ENCODE assay signal across 8 cellular contexts in the genomic region with DNA sequence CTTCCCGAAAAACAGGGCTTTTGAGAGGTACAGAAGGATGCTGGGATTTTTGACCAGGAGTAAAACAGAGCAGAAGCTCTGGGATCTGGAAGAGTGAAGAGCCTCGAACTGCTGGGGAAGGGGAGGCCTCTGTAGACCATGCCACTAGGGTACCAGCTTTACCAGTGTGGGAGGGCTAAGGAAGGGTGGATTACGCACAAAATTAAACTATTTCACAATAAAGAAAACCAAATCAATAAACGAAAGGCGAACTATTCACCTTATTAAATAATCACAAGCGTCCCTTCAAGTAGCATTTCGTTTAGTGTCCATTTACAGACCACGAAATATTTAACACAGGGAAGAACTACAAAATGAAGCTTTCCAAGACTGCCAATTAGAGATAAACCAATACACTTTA. TPM values are rescaled to one million over a fixed set of nuclear protein-coding genes. Genes with fewer than 3 reads are reported as not detected.
A peak's percentile ranks its signal among the peaks of the same experiment; 100 is the strongest.
DNase-seq lines count a peak whose midpoint lies in the region; ATAC-seq, FAIRE-seq and TF ChIP-seq lines count a peak whose summit lies in the region.

No MANE protein-coding gene starts in this region.

- peaks cover 0 to 6% of the 10 kb centered on the region in 2 experiments for H3K36me3 ChIP-seq in keratinocyte (ENCODE audit: control insufficient read depth in 2 of 2, extremely low read depth in 1 of 2, insufficient read depth in 2 of 2, low read length in 2 of 2)

- peak overlapping the region; percentile 92 for H3K4me2 ChIP-seq in keratinocyte (ENCODE audit: control insufficient read depth, extremely low read depth, insufficient read depth, low read depth, low read length)

- H3K27ac Mint-ChIP-seq in T-helper 1 cell treated with Interleukin-12 subunit alpha and Interleukin-12 subunit beta and Interleukin-4 antibody, amounts not matched to agents 30 μg/mL and 1 μg/mL, for 36 hours, result peak overlapping the region; percentile 96
- peak overlapping the region; percentile 95 for H3K27ac Mint-ChIP-seq in activated naive CD8-positive, alpha-beta T cell treated with anti-CD3 and anti-CD28 coated beads for 36 hours

- peaks cover 10% of the 10 kb centered on the region for H3K79me2 ChIP-seq in keratinocyte (ENCODE audit: control insufficient read depth, insufficient read depth, low read length)

- H4K20me1 ChIP-seq in keratinocyte (ENCODE audit: control insufficient read depth, extremely low read depth, insufficient read depth, low read length), result no peaks in the 10 kb centered on the region

- no peaks in the 10 kb centered on the region for H3K27me3 Mint-ChIP-seq in T-helper 1 cell treated with Interleukin-12 subunit alpha and Interleukin-12 subunit beta and Interleukin-4 antibody, amounts not matched to agents 30 μg/mL and 1 μg/mL, for 36 hours (ENCODE audit: low read depth)
- H3K27me3 Mint-ChIP-seq in activated naive CD8-positive, alpha-beta T cell treated with anti-CD3 and anti-CD28 coated beads for 36 hours, result no peaks in the 10 kb centered on the region

- H3K36me3 Mint-ChIP-seq in T-helper 1 cell treated with Interleukin-12 subunit alpha and Interleukin-12 subunit beta and Interleukin-4 antibody, amounts not matched to agents 30 μg/mL and 1 μg/mL, for 36 hours (ENCODE audit: low read depth), result peaks cover 8% of the 10 kb centered on the region
- peaks cover 3% of the 10 kb centered on the region for H3K36me3 Mint-ChIP-seq in activated naive CD8-positive, alpha-beta T cell treated with anti-CD3 and anti-CD28 coated beads for 36 hours

- no peaks in the 10 kb centered on the region for H3K9me3 Mint-ChIP-seq in T-helper 1 cell treated with Interleukin-12 subunit alpha and Interleukin-12 subunit beta and Interleukin-4 antibody, amounts not matched to agents 30 μg/mL and 1 μg/mL, for 36 hours
- no peaks in the 10 kb centered on the region for H3K9me3 Mint-ChIP-seq in activated naive CD8-positive, alpha-beta T cell treated with anti-CD3 and anti-CD28 coated beads for 36 hours

- no peak for FAIRE-seq in keratinocyte (lab: Jason Lieb, UNC)

- peak overlapping the region; percentile 95 for H3K9ac ChIP-seq in keratinocyte (ENCODE audit: control insufficient read depth, extremely low read depth, insufficient read depth, low read length)

- DNase-seq in T-helper 1 cell, result no peak
- DNase-seq in activated naive CD8-positive, alpha-beta T cell treated with anti-CD3 and anti-CD28 coated beads for 36 hours, result no peak
- DNase-seq in keratinocyte (ENCODE audit: low read depth, low spot score), result no peak
- no peak for DNase-seq in substantia nigra (lab: John Stamatoyannopoulos, UW)
- DNase-seq in GM19240 (ENCODE audit: insufficient read length, low spot score), result no peak

- no peak for TF ChIP-seq CTCF in keratinocyte (optimal IDR thresholded peaks at IDR 0.05 in 1 of 3, IDR thresholded peaks at IDR 0.05 in 1 of 3, conservative IDR thresholded peaks at IDR 0.05 in 1 of 3; ENCODE audit: extremely low read depth in 1 of 3, insufficient read depth in 2 of 3, low read length in 3 of 3)

- H3K9me3 ChIP-seq in keratinocyte (ENCODE audit: control insufficient read depth, low read depth, low read length), result no peaks in the 10 kb centered on the region

- ATAC-seq in GM18502 (IDR thresholded peaks at IDR 0.05; ENCODE audit: poor library complexity, unreplicated experiment), result no peak
- no peak for ATAC-seq in GM21423 (IDR thresholded peaks at IDR 0.05; ENCODE audit: unreplicated experiment)

- no peaks in the 10 kb centered on the region for H3K27me3 ChIP-seq in keratinocyte (ENCODE audit: control insufficient read depth, extremely low read depth, insufficient read depth, low read length)

- H3K9me1 ChIP-seq in keratinocyte (ENCODE audit: control insufficient read depth, extremely low read depth, insufficient read depth, low read length), result no peaks in the 10 kb centered on the region

- dilution Hi-C loops in keratinocyte (cut with MboI; ENCODE audit: extremely low pct_ligation_motif_present, low sequenced_read_pairs), result no loop called here

- H2AFZ ChIP-seq in keratinocyte (ENCODE audit: control insufficient read depth, low read length), result peak overlapping the region; percentile 71

- H3K27ac ChIP-seq in keratinocyte (ENCODE audit: control insufficient read depth, insufficient read depth, low read length), result peak overlapping the region; percentile 92
- peak overlapping the region; percentile 95 for H3K27ac ChIP-seq in substantia nigra (ENCODE audit: low read depth, low read length, poor library complexity, severe bottlenecking)

- peaks cover 24% of the 10 kb centered on the region for H3K4me1 Mint-ChIP-seq in T-helper 1 cell treated with Interleukin-12 subunit alpha and Interleukin-12 subunit beta and Interleukin-4 antibody, amounts not matched to agents 30 μg/mL and 1 μg/mL, for 36 hours (ENCODE audit: low read depth)
- peaks cover 23% of the 10 kb centered on the region for H3K4me1 Mint-ChIP-seq in activated naive CD8-positive, alpha-beta T cell treated with anti-CD3 and anti-CD28 coated beads for 36 hours

- peak overlapping the region; percentile 90 for H3K4me3 Mint-ChIP-seq in T-helper 1 cell treated with Interleukin-12 subunit alpha and Interleukin-12 subunit beta and Interleukin-4 antibody, amounts not matched to agents 30 μg/mL and 1 μg/mL, for 36 hours
- H3K4me3 Mint-ChIP-seq in activated naive CD8-positive, alpha-beta T cell treated with anti-CD3 and anti-CD28 coated beads for 36 hours, result peak overlapping the region; percentile 93

- H3K4me1 ChIP-seq in keratinocyte (ENCODE audit: control insufficient read depth, extremely low read depth, insufficient read depth, low read length), result peaks cover 12% of the 10 kb centered on the region

- peak overlapping the region; percentile 74 to 86 (median 81) for H3K4me3 ChIP-seq in keratinocyte (ENCODE audit: control insufficient read depth in 2 of 3, extremely low read depth in 1 of 3, insufficient read depth in 2 of 3, low read depth in 1 of 3, low read length in 3 of 3)

RNA-seq across cellular contexts. Expression of gene CZIB, which starts 0.7 kb away (rescaled TPM):
- total RNA-seq in activated naive CD8-positive, alpha-beta T cell treated with anti-CD3 and anti-CD28 coated beads for 36 hours, result 10 to 100 TPM; 43.4 to 44.8 TPM
- polyA plus RNA-seq in keratinocyte, result 41.9 to 52.6 TPM (median 48.8 TPM) in 3 replicates
- polyA plus RNA-seq in keratinocyte (2011; ENCODE audit: low read depth), result 17.4 TPM
- 34.0 and 42.7 TPM in 2 replicates for polyA plus RNA-seq in keratinocyte (2011; cell fraction: cytosol; rRNA removed)
- 40.3 and 44.7 TPM in 2 replicates for polyA plus RNA-seq in keratinocyte (2011; cell fraction: nucleus; rRNA removed)
- 34.0 and 34.1 TPM in 2 replicates for polyA plus RNA-seq in keratinocyte (2012; ENCODE audit: low replicate concordance)
- 14.6 to 17.2 TPM (median 17.0 TPM) in 3 replicates for polyA minus RNA-seq in keratinocyte
- 11.9 TPM for polyA minus RNA-seq in keratinocyte (2011; cell fraction: cytosol; rRNA and poly(A)+ RNA removed)
- polyA minus RNA-seq in keratinocyte (2011; cell fraction: nucleus; rRNA and poly(A)+ RNA removed), result 6.1 and 12.9 TPM in 2 replicates

RNA-seq across cellular contexts. Expression of gene MAGOH, which starts 18.6 kb away (rescaled TPM):
- total RNA-seq in activated naive CD8-positive, alpha-beta T cell treated with anti-CD3 and anti-CD28 coated beads for 36 hours, result 100 to 1,000 TPM; 114 to 118 TPM
- polyA plus RNA-seq in keratinocyte, result 26.7 to 104 TPM (median 44.5 TPM) in 3 replicates
- 35.4 TPM for polyA plus RNA-seq in keratinocyte (2011; ENCODE audit: low read depth)
- polyA plus RNA-seq in keratinocyte (2011; cell fraction: cytosol; rRNA removed), result 18.7 and 27.4 TPM in 2 replicates
- 10.3 and 23.9 TPM in 2 replicates for polyA plus RNA-seq in keratinocyte (2011; cell fraction: nucleus; rRNA removed)
- 53.5 and 92.0 TPM in 2 replicates for polyA plus RNA-seq in keratinocyte (2012; ENCODE audit: low replicate concordance)
- polyA minus RNA-seq in keratinocyte, result 4.3 to 22.5 TPM (median 15.2 TPM) in 3 replicates
- 7.1 TPM for polyA minus RNA-seq in keratinocyte (2011; cell fraction: cytosol; rRNA and poly(A)+ RNA removed)
- 4.4 and 11.8 TPM in 2 replicates for polyA minus RNA-seq in keratinocyte (2011; cell fraction: nucleus; rRNA and poly(A)+ RNA removed)

RNA-seq across cellular contexts. Expression of gene CPT2, which starts 23.1 kb away (rescaled TPM):
- 10 to 100 TPM; 21.6 to 24.6 TPM for total RNA-seq in activated naive CD8-positive, alpha-beta T cell treated with anti-CD3 and anti-CD28 coated beads for 36 hours
- 13.8 to 21.6 TPM (median 16.6 TPM) in 3 replicates for polyA plus RNA-seq in keratinocyte
- 10.4 TPM for polyA plus RNA-seq in keratinocyte (2011; ENCODE audit: low read depth)
- 12.3 and 15.2 TPM in 2 replicates for polyA plus RNA-seq in keratinocyte (2011; cell fraction: cytosol; rRNA removed)
- 20.5 and 24.3 TPM in 2 replicates for polyA plus RNA-seq in keratinocyte (2011; cell fraction: nucleus; rRNA removed)
- 11.8 and 12.7 TPM in 2 replicates for polyA plus RNA-seq in keratinocyte (2012; ENCODE audit: low replicate concordance)
- polyA minus RNA-seq in keratinocyte, result 7.8 to 14.1 TPM (median 14.1 TPM) in 3 replicates
- 9.4 TPM for polyA minus RNA-seq in keratinocyte (2011; cell fraction: cytosol; rRNA and poly(A)+ RNA removed)
- 12.0 and 15.6 TPM in 2 replicates for polyA minus RNA-seq in keratinocyte (2011; cell fraction: nucleus; rRNA and poly(A)+ RNA removed)
